ENCODE assay signal across 8 cellular contexts in the genomic region with DNA sequence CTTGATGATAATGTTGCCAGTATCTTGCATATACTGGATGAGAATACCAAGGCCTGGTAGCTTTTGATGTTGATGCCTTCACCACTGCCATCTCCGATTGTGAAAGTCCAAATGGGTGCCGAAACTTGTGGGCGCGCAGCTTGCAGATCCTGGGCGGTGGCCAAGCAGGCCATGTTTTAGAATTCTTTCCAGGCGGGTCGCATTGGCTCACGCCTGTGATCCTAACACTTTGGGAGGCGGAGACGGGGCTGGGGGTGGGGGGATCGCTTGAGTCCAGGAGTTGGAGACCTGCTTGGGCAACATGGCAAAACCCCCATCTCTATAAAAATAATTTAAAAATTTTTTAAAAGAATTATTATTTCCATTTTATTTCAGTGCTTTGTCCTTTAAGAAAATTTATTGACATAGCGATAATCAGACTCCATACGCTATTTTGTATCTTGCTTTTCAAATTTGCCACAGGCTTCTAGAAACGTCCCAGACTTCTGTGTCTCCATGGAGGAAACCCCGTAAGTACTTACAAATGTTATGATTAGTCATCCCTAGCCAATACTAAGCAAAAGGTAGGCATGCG. TPM values are rescaled to one million over a fixed set of nuclear protein-coding genes. Genes with fewer than 3 reads are reported as not detected.
DNase-seq lines count a peak whose midpoint lies in the region; ATAC-seq and TF ChIP-seq lines count a peak whose summit lies in the region.

No MANE protein-coding gene starts in this region.

- H3K27ac ChIP-seq in SJCRH30 (peak overlapping the region; percentile 89), esophagus squamous epithelium (peak overlapping the region; percentile 95 to 99 (median 98)), ovary (peak overlapping the region; percentile 94 to 96)

- TF ChIP-seq EP300 in ovary (IDR thresholded peaks at IDR 0.05), result no peak

- BruUV-seq in Caco-2 (replicated peaks; lab: Mats Ljungman, UMichigan), result TSS peak; percentile 91

- H3K4me3 ChIP-seq in Caco-2 (ENCODE audit: low read depth, low read length) (peak overlapping the region; percentile 13), SJCRH30 (peak overlapping the region; percentile 82), esophagus squamous epithelium (peak overlapping the region; percentile 76 to 93 (median 89)), ovary (peak overlapping the region; percentile 79)

- no peak for ATAC-seq in HG03135 (IDR thresholded peaks at IDR 0.05; ENCODE audit: unreplicated experiment)

- TF ChIP-seq CTCF in Caco-2 (IDR thresholded peaks at IDR 0.05; ENCODE audit: insufficient read depth in 1 of 2, low read depth in 1 of 2, low read length in 1 of 2, severe bottlenecking in 1 of 2, unreplicated experiment in 1 of 2) (no peak), esophagus squamous epithelium (IDR thresholded peaks at IDR 0.05) (no peak), ovary (IDR thresholded peaks at IDR 0.05) (no peak)

- CTCF ChIA-PET in Caco-2 (lab: Charles Lee), result no interaction called here

- H3K27me3 Mint-ChIP-seq in Caco-2 (ENCODE audit: insufficient read depth, unreplicated experiment), result no peaks in the 10 kb centered on the region

- H3K4me1 Mint-ChIP-seq in Caco-2 (ENCODE audit: low read depth, unreplicated experiment), result peaks cover 29% of the 10 kb centered on the region

- H3K36me3 ChIP-seq in Caco-2 (ENCODE audit: control insufficient read depth, insufficient read depth, low read length) (no peaks in the 10 kb centered on the region), SJCRH30 (peaks cover 19% of the 10 kb centered on the region), esophagus squamous epithelium (peaks cover 0 to 3% (median 0%) of the 10 kb centered on the region in 3 donors), ovary (no peaks in the 10 kb centered on the region)

- H3K4me1 ChIP-seq in Caco-2, result peaks cover 43% of the 10 kb centered on the region
- H3K4me1 ChIP-seq in SJCRH30, result no peaks in the 10 kb centered on the region
- H3K4me1 ChIP-seq in esophagus squamous epithelium, result peaks cover 9 to 70% (median 19%) of the 10 kb centered on the region in 3 donors
- H3K4me1 ChIP-seq in ovary (ENCODE audit: insufficient read depth), result peaks cover 1% of the 10 kb centered on the region

- 66 to 67% methylated on average over 16 of the region's 16 CpGs for WGBS in esophagus squamous epithelium, 2 donors
- 65 to 69% (median 68%) methylated on average over 16 of the region's 16 CpGs for WGBS in ovary, 3 donors

- intact Hi-C loops in Caco-2 (cut with micrococcal nuclease; ENCODE audit: unreplicated experiment), result loop anchor here (2.0 to 10.0 kb wide), 2 partner anchors 186 to 470 kb away; a partner anchor contains a TSS
- intact Hi-C loops in esophagus squamous epithelium (cut with DNase I), result no loop called here
- intact Hi-C loops in ovary (cut with DNase I), result loop anchor here in 2 of 4 donors (10.0 kb wide), 2 partner anchors 360 to 470 kb away; a partner anchor contains a TSS

- H3K27me3 ChIP-seq in Caco-2 (replicated peaks; ENCODE audit: control insufficient read depth, insufficient read depth, low read length), result no peaks in the 10 kb centered on the region
- H3K27me3 ChIP-seq in SJCRH30, result no peaks in the 10 kb centered on the region
- no peaks in the 10 kb centered on the region for H3K27me3 ChIP-seq in esophagus squamous epithelium
- H3K27me3 ChIP-seq in ovary, result no peaks in the 10 kb centered on the region

- peak overlapping the region; percentile 87 for H3K27ac Mint-ChIP-seq in Caco-2 (ENCODE audit: unreplicated experiment)

- H3K4me3 Mint-ChIP-seq in Caco-2 (ENCODE audit: unreplicated experiment), result peak overlapping the region; percentile 80

- no peak for DNase-seq in Caco-2
- no peak for DNase-seq in SJCRH30
- DNase-seq in esophagus squamous epithelium (lab: John Stamatoyannopoulos, UW), result no peak
- peak; percentile 28 to 67 (median 63) for DNase-seq in ovary
- DNase-seq in effector CD8-positive, alpha-beta T cell (lab: John Stamatoyannopoulos, UW), result no peak
- no peak for DNase-seq in central memory CD4-positive, alpha-beta T cell
- DNase-seq in LoVo (ENCODE audit: low spot score), result no peak

- POLR2A ChIA-PET in Caco-2 (lab: Charles Lee), result interaction anchor here (0.6 kb wide), 1 partner anchor 11 kb away, joined by 4 read pairs; no protein-coding TSS in a partner anchor

- peaks cover 17% of the 10 kb centered on the region for H3K36me3 Mint-ChIP-seq in Caco-2 (ENCODE audit: insufficient read depth, unreplicated experiment)

- H3K9me3 Mint-ChIP-seq in Caco-2 (ENCODE audit: unreplicated experiment), result no peaks in the 10 kb centered on the region

- TF ChIP-seq POLR2A in esophagus squamous epithelium (IDR thresholded peaks at IDR 0.05) (no peak), ovary (IDR thresholded peaks at IDR 0.05) (no peak)

- H3K9me3 ChIP-seq in Caco-2, result no peaks in the 10 kb centered on the region
- H3K9me3 ChIP-seq in SJCRH30 (replicated peaks), result no peaks in the 10 kb centered on the region
- H3K9me3 ChIP-seq in esophagus squamous epithelium, result no peaks in the 10 kb centered on the region
- H3K9me3 ChIP-seq in ovary, result no peaks in the 10 kb centered on the region

RNA-seq across cellular contexts. Expression of a gene that starts 0.6 kb away (rescaled TPM):
- total RNA-seq in Caco-2 (2022), result 31.7 and 32.3 TPM in 2 replicates
- total RNA-seq in SJCRH30 (2014; rRNA removed; shearing (Covaris generic)), result 20.6 and 25.8 TPM in 2 replicates
- total RNA-seq in esophagus squamous epithelium, result 10 to 100 TPM in 3 of 4 donors, 1 to 10 TPM in 1; 7.9 to 25.3 (median 18.8) TPM
- total RNA-seq in ovary, result 10 to 100 TPM; 17.1 to 24.7 (median 21.8) TPM
- polyA plus RNA-seq in ovary, result 10 to 100 TPM; 10.9 to 24.4 TPM

Comparison
In these comparisons a context has a peak if more than half of its experiments do, and no peak if none do; other contexts are left out.
1. DNase-seq: peak in ovary (5 of 5); none in Caco-2 (0 of 2), SJCRH30 (0 of 2), esophagus squamous epithelium (single experiment), effector CD8-positive, alpha-beta T cell (single experiment), central memory CD4-positive, alpha-beta T cell (single experiment) and LoVo (single experiment).
2. H3K4me3 ChIP-seq: peak in every context shown above with its lines; median percentile 89 in esophagus squamous epithelium; 82 in SJCRH30; 79 in ovary; 13 in Caco-2.
3. Peak in every context shown above with its lines, with median percentiles within 50 percentile points of each other: H3K27ac ChIP-seq.